Comparison of ENCODE assay signal across 23 cellular contexts in the genomic region with DNA sequence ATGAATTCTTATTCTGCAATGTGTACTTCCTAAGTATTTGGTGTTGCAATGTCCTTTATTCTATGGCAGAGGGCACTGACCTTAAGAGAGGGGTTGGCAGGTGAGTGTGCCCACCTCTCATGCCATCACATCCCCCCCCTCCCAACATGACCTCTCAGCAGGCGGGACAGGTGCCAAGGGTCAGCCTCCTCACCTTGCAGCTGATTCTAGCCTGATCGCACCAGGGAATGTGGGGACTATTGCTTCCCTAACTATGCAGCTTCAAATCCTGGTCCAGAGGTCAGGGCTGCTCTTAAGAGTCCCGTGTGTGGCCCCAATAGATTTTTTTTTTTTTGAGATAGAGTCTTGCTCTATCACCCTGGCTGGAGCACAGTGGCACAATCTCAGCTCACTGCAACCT.
"Had no signal": no experiment of that assay in that cellular context is flagged by ENCODE, and none has a peak within 500 bp of the region (broad histone marks: within the 10 kb centered on the region; RNA-seq: fewer than 3 reads in every experiment).

No MANE protein-coding gene starts in this region.

- ATAC-seq: left lobe of liver; mucosa of descending colon; sciatic nerve; stimulated activated effector memory CD8-positive, alpha-beta T cell treated with anti-CD3 and anti-CD28 coated beads, Interleukin-12 subunit alpha, Interleukin-12 subunit beta, amount 100 ng/mL, for 72 hours; stimulated activated naive CD8-positive, alpha-beta T cell treated with anti-CD3 and anti-CD28 coated beads, Interleukin-15, Interleukin-2, amounts not matched to agents 100 U/mL and 50 U/mL, for 24 hours had no signal

- H3K27me3 Mint-ChIP-seq: naive B cell; natural killer cell treated with Interleukin-12 subunit alpha and Interleukin-12 subunit beta and Interleukin-15 and Interleukin-18, amount 100 ng/mL, for 72 hours had no signal

- H3K4me3 ChIP-seq: colonic mucosa, mucosa of descending colon, prostate gland, right atrium auricular region, smooth muscle cell, thyroid gland had no signal

- DNase-seq: central memory CD4-positive, alpha-beta T cell; colonic mucosa; dermis blood vessel endothelial cell; effector memory CD4-positive, alpha-beta T cell; erythroblast; mesenchymal stem cell; mucosa of descending colon; naive B cell; stimulated activated CD4-positive, alpha-beta T cell treated with anti-CD3 and anti-CD28 coated beads, Interleukin-2, amount 100 ng/mL, for 24 hours; stimulated activated CD4-positive, alpha-beta T cell treated with anti-CD3 and anti-CD28 coated beads, Interleukin-4, amount 100 ng/mL, for 24 hours; stimulated activated naive CD8-positive, alpha-beta T cell treated with anti-CD3 and anti-CD28 coated beads, Interleukin-15, Interleukin-2, amounts not matched to agents 100 U/mL and 50 U/mL, for 24 hours; thyroid gland; trophoblast cell had no signal

- H3K4me3 Mint-ChIP-seq: mesothelial cell of epicardium; natural killer cell treated with Interleukin-12 subunit alpha and Interleukin-12 subunit beta and Interleukin-15 and Interleukin-18, amount 100 ng/mL, for 72 hours; neural crest cell; stimulated activated effector memory CD8-positive, alpha-beta T cell treated with anti-CD3 and anti-CD28 coated beads, Interleukin-12 subunit alpha, Interleukin-12 subunit beta, amount 100 ng/mL, for 72 hours had no signal

- H3K36me3 Mint-ChIP-seq: naive B cell had no signal

- H3K4me1 Mint-ChIP-seq: mesothelial cell of epicardium, naive B cell had no signal

- H3K27me3 ChIP-seq: colonic mucosa, neutrophil, right atrium auricular region, thyroid gland had no signal

- H3K9me3 Mint-ChIP-seq: mesothelial cell of epicardium; naive B cell; natural killer cell treated with Interleukin-12 subunit alpha and Interleukin-12 subunit beta and Interleukin-15 and Interleukin-18, amount 100 ng/mL, for 72 hours; neural crest cell; stimulated activated effector memory CD8-positive, alpha-beta T cell treated with anti-CD3 and anti-CD28 coated beads, Interleukin-12 subunit alpha, Interleukin-12 subunit beta, amount 100 ng/mL, for 72 hours had no signal

- H3K27ac ChIP-seq: colonic mucosa, neutrophil, prostate gland, right atrium auricular region, thyroid gland had no signal

- H3K27ac Mint-ChIP-seq: mesothelial cell of epicardium; natural killer cell treated with Interleukin-12 subunit alpha and Interleukin-12 subunit beta and Interleukin-15 and Interleukin-18, amount 100 ng/mL, for 72 hours; stimulated activated effector memory CD8-positive, alpha-beta T cell treated with anti-CD3 and anti-CD28 coated beads, Interleukin-12 subunit alpha, Interleukin-12 subunit beta, amount 100 ng/mL, for 72 hours had no signal

- H3K36me3 ChIP-seq: colonic mucosa, prostate gland, right atrium auricular region, thyroid gland had no signal

- H3K4me1 ChIP-seq: colonic mucosa, prostate gland, right atrium auricular region, thyroid gland had no signal

- H3K9me3 ChIP-seq: colonic mucosa, mucosa of descending colon, neutrophil, prostate gland, right atrium auricular region, thyroid gland had no signal
